1 cellular context compared by ENCODE assay signal in the genomic region with DNA sequence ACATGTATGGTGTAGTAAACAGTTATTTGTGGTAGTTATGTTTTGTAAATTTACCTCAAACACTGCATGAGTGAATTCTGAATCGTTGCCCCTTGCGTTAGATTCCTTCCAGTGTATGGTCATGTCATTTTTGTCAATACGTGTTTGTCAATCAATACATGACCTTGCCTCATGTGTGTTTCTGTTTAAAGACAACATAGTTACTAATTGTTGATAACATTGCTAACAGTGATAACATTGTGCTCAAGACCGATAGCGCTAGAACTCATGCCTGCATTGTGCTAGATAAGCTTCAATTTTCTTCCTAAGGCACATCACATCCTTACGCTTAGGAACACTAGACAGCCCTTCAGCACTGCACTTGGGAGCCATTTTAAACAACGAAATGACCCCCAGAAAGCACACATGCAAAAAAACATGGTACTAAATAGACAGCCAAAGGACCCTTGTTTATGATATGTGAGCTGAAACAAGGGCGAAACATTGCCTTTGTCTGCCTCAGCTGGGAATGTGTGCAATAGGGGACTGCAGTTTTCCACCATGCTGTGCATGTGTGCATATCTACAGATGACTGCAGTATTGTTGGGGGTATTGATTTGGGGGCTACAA.
A peak's percentile ranks its signal among the peaks of the same experiment; 100 is the strongest.
TF ChIP-seq lines count a peak whose summit lies in the region.

No MANE protein-coding gene starts in this region.

TF ChIP-seq in K562, 482 proteins besides CTCF, POLR2A, EP300 and RAD21 (continued from another document and continues in another):
- TF ChIP-seq, protein P1, sequence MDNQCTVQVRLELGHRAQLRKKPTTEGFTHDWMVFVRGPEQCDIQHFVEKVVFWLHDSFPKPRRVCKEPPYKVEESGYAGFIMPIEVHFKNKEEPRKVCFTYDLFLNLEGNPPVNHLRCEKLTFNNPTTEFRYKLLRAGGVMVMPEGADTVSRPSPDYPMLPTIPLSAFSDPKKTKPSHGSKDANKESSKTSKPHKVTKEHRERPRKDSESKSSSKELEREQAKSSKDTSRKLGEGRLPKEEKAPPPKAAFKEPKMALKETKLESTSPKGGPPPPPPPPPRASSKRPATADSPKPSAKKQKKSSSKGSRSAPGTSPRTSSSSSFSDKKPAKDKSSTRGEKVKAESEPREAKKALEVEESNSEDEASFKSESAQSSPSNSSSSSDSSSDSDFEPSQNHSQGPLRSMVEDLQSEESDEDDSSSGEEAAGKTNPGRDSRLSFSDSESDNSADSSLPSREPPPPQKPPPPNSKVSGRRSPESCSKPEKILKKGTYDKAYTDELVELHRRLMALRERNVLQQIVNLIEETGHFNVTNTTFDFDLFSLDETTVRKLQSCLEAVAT (IDR thresholded peaks at IDR 0.05) = no peak
- TF ChIP-seq ZNF436 (CRISPR knock-in tag; IDR thresholded peaks at IDR 0.05) = no peak
- TF ChIP-seq, protein P2, sequence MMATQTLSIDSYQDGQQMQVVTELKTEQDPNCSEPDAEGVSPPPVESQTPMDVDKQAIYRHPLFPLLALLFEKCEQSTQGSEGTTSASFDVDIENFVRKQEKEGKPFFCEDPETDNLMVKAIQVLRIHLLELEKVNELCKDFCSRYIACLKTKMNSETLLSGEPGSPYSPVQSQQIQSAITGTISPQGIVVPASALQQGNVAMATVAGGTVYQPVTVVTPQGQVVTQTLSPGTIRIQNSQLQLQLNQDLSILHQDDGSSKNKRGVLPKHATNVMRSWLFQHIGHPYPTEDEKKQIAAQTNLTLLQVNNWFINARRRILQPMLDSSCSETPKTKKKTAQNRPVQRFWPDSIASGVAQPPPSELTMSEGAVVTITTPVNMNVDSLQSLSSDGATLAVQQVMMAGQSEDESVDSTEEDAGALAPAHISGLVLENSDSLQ (IDR thresholded peaks at IDR 0.05) = peak; percentile 87
- no peak for TF ChIP-seq ZNF583 (CRISPR knock-in tag; IDR thresholded peaks at IDR 0.05)
- TF ChIP-seq, protein P3, sequence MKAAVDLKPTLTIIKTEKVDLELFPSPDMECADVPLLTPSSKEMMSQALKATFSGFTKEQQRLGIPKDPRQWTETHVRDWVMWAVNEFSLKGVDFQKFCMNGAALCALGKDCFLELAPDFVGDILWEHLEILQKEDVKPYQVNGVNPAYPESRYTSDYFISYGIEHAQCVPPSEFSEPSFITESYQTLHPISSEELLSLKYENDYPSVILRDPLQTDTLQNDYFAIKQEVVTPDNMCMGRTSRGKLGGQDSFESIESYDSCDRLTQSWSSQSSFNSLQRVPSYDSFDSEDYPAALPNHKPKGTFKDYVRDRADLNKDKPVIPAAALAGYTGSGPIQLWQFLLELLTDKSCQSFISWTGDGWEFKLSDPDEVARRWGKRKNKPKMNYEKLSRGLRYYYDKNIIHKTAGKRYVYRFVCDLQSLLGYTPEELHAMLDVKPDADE (conservative IDR thresholded peaks at IDR 0.05; ENCODE audit: control insufficient read depth, low read depth, low read length) = no peak
- TF ChIP-seq TAF9B (IDR thresholded peaks at IDR 0.05; ENCODE audit: partially characterized antibody) = no peak
- TF ChIP-seq ZNF431 (CRISPR knock-in tag; IDR thresholded peaks at IDR 0.05) = no peak
- peak; percentile 84 for TF ChIP-seq SMAD3 (CRISPR knock-in tag; conservative IDR thresholded peaks at IDR 0.05)
- no peak for TF ChIP-seq ZBTB1 (CRISPR knock-in tag; IDR thresholded peaks at IDR 0.05; ENCODE audit: borderline replicate concordance, low read depth)
- TF ChIP-seq, protein P4, sequence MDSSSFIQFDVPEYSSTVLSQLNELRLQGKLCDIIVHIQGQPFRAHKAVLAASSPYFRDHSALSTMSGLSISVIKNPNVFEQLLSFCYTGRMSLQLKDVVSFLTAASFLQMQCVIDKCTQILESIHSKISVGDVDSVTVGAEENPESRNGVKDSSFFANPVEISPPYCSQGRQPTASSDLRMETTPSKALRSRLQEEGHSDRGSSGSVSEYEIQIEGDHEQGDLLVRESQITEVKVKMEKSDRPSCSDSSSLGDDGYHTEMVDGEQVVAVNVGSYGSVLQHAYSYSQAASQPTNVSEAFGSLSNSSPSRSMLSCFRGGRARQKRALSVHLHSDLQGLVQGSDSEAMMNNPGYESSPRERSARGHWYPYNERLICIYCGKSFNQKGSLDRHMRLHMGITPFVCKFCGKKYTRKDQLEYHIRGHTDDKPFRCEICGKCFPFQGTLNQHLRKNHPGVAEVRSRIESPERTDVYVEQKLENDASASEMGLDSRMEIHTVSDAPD (CRISPR knock-in tag; IDR thresholded peaks at IDR 0.05) = no peak
- TF ChIP-seq ATF1 (CRISPR knock-in tag; IDR thresholded peaks at IDR 0.05) = no peak
- TF ChIP-seq ATF1 (tag; IDR thresholded peaks at IDR 0.05) = peak; percentile 65
- no peak for TF ChIP-seq IRF2 (CRISPR knock-in tag; IDR thresholded peaks at IDR 0.05)
- no peak for TF ChIP-seq SIRT6 (IDR thresholded peaks at IDR 0.05; ENCODE audit: low read depth, low read length)
- TF ChIP-seq, protein P5, sequence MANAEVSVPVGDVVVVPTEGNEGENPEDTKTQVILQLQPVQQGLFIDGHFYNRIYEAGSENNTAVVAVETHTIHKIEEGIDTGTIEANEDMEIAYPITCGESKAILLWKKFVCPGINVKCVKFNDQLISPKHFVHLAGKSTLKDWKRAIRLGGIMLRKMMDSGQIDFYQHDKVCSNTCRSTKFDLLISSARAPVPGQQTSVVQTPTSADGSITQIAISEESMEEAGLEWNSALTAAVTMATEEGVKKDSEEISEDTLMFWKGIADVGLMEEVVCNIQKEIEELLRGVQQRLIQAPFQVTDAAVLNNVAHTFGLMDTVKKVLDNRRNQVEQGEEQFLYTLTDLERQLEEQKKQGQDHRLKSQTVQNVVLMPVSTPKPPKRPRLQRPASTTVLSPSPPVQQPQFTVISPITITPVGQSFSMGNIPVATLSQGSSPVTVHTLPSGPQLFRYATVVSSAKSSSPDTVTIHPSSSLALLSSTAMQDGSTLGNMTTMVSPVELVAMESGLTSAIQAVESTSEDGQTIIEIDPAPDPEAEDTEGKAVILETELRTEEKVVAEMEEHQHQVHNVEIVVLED (CRISPR knock-in tag; IDR thresholded peaks at IDR 0.05) = no peak
- peak; percentile 98 for TF ChIP-seq PML (IDR thresholded peaks at IDR 0.05; ENCODE audit: low read length)
- TF ChIP-seq, protein P6, sequence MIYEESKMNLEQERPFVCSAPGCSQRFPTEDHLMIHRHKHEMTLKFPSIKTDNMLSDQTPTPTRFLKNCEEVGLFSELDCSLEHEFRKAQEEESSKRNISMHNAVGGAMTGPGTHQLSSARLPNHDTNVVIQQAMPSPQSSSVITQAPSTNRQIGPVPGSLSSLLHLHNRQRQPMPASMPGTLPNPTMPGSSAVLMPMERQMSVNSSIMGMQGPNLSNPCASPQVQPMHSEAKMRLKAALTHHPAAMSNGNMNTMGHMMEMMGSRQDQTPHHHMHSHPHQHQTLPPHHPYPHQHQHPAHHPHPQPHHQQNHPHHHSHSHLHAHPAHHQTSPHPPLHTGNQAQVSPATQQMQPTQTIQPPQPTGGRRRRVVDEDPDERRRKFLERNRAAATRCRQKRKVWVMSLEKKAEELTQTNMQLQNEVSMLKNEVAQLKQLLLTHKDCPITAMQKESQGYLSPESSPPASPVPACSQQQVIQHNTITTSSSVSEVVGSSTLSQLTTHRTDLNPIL (CRISPR knock-in tag; IDR thresholded peaks at IDR 0.05) = no peak
- TF ChIP-seq NBN (IDR thresholded peaks at IDR 0.05; ENCODE audit: low read depth) = peak; percentile 80; the same call in 1 of the 2 replicates
- no peak for TF ChIP-seq KAT7 (CRISPR knock-in tag; IDR thresholded peaks at IDR 0.05; ENCODE audit: borderline replicate concordance)
- TF ChIP-seq, protein P7, sequence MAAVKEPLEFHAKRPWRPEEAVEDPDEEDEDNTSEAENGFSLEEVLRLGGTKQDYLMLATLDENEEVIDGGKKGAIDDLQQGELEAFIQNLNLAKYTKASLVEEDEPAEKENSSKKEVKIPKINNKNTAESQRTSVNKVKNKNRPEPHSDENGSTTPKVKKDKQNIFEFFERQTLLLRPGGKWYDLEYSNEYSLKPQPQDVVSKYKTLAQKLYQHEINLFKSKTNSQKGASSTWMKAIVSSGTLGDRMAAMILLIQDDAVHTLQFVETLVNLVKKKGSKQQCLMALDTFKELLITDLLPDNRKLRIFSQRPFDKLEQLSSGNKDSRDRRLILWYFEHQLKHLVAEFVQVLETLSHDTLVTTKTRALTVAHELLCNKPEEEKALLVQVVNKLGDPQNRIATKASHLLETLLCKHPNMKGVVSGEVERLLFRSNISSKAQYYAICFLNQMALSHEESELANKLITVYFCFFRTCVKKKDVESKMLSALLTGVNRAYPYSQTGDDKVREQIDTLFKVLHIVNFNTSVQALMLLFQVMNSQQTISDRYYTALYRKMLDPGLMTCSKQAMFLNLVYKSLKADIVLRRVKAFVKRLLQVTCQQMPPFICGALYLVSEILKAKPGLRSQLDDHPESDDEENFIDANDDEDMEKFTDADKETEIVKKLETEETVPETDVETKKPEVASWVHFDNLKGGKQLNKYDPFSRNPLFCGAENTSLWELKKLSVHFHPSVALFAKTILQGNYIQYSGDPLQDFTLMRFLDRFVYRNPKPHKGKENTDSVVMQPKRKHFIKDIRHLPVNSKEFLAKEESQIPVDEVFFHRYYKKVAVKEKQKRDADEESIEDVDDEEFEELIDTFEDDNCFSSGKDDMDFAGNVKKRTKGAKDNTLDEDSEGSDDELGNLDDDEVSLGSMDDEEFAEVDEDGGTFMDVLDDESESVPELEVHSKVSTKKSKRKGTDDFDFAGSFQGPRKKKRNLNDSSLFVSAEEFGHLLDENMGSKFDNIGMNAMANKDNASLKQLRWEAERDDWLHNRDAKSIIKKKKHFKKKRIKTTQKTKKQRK (IDR thresholded peaks at IDR 0.05; ENCODE audit: borderline replicate concordance, low read depth, low read length) = no peak
- TF ChIP-seq DDX20 (tag; IDR thresholded peaks at IDR 0.05; ENCODE audit: low read depth) = no peak
- TF ChIP-seq IFI16 (CRISPR knock-in tag; IDR thresholded peaks at IDR 0.05) = no peak
- TF ChIP-seq NRF1 (conservative IDR thresholded peaks at IDR 0.05 in 1 of 2, IDR thresholded peaks at IDR 0.05 in 1 of 2) = no peak; a peak in 1 of 4 replicates
- TF ChIP-seq NEUROD1 (IDR thresholded peaks at IDR 0.05; ENCODE audit: borderline replicate concordance, low read depth, low read length, partially characterized antibody) = peak; percentile 81
- peak; percentile 88 for TF ChIP-seq MTA3 (IDR thresholded peaks at IDR 0.05; ENCODE audit: borderline replicate concordance)
- no peak for TF ChIP-seq FOXA1 (IDR thresholded peaks at IDR 0.05; ENCODE audit: borderline replicate concordance)
- peak; percentile 41; the same call in 1 of the 2 replicates for TF ChIP-seq ZNF274 (IDR thresholded peaks at IDR 0.05; ENCODE audit: borderline replicate concordance, low read depth, low read length)
- no peak for TF ChIP-seq MED1 (CRISPR knock-in tag; IDR thresholded peaks at IDR 0.05; ENCODE audit: borderline replicate concordance)
- peak in 1 of 2 experiments; percentile 30 for TF ChIP-seq NCOA2 (IDR thresholded peaks at IDR 0.05; ENCODE audit: partially characterized antibody in 2 of 2)
- TF ChIP-seq, protein P8, sequence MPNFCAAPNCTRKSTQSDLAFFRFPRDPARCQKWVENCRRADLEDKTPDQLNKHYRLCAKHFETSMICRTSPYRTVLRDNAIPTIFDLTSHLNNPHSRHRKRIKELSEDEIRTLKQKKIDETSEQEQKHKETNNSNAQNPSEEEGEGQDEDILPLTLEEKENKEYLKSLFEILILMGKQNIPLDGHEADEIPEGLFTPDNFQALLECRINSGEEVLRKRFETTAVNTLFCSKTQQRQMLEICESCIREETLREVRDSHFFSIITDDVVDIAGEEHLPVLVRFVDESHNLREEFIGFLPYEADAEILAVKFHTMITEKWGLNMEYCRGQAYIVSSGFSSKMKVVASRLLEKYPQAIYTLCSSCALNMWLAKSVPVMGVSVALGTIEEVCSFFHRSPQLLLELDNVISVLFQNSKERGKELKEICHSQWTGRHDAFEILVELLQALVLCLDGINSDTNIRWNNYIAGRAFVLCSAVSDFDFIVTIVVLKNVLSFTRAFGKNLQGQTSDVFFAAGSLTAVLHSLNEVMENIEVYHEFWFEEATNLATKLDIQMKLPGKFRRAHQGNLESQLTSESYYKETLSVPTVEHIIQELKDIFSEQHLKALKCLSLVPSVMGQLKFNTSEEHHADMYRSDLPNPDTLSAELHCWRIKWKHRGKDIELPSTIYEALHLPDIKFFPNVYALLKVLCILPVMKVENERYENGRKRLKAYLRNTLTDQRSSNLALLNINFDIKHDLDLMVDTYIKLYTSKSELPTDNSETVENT (CRISPR knock-in tag; IDR thresholded peaks at IDR 0.05) = no peak
- TF ChIP-seq ZNF77 (CRISPR knock-in tag; IDR thresholded peaks at IDR 0.05) = no peak
- TF ChIP-seq FOXP1 (CRISPR knock-in tag; IDR thresholded peaks at IDR 0.05) = 0 out of 2 replicates have a peak, but pooled peaks have one; percentile 37
- peak; percentile 94 for TF ChIP-seq GATA2 (CRISPR knock-in tag; IDR thresholded peaks at IDR 0.05)
- TF ChIP-seq, protein P9, sequence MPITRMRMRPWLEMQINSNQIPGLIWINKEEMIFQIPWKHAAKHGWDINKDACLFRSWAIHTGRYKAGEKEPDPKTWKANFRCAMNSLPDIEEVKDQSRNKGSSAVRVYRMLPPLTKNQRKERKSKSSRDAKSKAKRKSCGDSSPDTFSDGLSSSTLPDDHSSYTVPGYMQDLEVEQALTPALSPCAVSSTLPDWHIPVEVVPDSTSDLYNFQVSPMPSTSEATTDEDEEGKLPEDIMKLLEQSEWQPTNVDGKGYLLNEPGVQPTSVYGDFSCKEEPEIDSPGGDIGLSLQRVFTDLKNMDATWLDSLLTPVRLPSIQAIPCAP (CRISPR knock-in tag; IDR thresholded peaks at IDR 0.05; ENCODE audit: borderline replicate concordance) = no peak
- TF ChIP-seq, protein P10, sequence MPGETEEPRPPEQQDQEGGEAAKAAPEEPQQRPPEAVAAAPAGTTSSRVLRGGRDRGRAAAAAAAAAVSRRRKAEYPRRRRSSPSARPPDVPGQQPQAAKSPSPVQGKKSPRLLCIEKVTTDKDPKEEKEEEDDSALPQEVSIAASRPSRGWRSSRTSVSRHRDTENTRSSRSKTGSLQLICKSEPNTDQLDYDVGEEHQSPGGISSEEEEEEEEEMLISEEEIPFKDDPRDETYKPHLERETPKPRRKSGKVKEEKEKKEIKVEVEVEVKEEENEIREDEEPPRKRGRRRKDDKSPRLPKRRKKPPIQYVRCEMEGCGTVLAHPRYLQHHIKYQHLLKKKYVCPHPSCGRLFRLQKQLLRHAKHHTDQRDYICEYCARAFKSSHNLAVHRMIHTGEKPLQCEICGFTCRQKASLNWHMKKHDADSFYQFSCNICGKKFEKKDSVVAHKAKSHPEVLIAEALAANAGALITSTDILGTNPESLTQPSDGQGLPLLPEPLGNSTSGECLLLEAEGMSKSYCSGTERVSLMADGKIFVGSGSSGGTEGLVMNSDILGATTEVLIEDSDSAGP (CRISPR knock-in tag; IDR thresholded peaks at IDR 0.05) = no peak
- peak; percentile 85 for TF ChIP-seq DACH1 (IDR thresholded peaks at IDR 0.05; ENCODE audit: partially characterized antibody)
- no peak for TF ChIP-seq KLF1 (tag; IDR thresholded peaks at IDR 0.05)
- TF ChIP-seq DPF2 (IDR thresholded peaks at IDR 0.05) = peak; percentile 99
